ENCODE assay signal across 10 cellular contexts in genomic region chr12:21301-22189, GRCh38. TPM values are rescaled to one million over a fixed set of nuclear protein-coding genes. Genes with fewer than 3 reads are reported as not detected.
DNase-seq lines count a peak whose midpoint lies in the region; ATAC-seq and TF ChIP-seq lines count a peak whose summit lies in the region.
"Had no signal": no experiment of that assay in that cellular context is flagged by ENCODE, and none has a peak within 500 bp of the region (broad histone marks: within the 10 kb centered on the region; RNA-seq: fewer than 3 reads in every experiment).

No MANE protein-coding gene starts in this region.

- H3K4me1 ChIP-seq in lower lobe of right lung (peaks cover 20% of the 10 kb centered on the region), smooth muscle cell (ENCODE audit: low read depth) (no peaks in the 10 kb centered on the region)

- H3K79me2 ChIP-seq in smooth muscle cell (ENCODE audit: low read depth): no peaks in the 10 kb centered on the region

- DNase-seq in CD14-positive monocyte (ENCODE audit: low spot score) (peak; percentile 63), NB4 (ENCODE audit: low read depth) (peak; percentile 47), lower lobe of right lung (peak; percentile 71), NCI-H2227 (lab: John Stamatoyannopoulos, UW; ENCODE audit: unreplicated experiment) (no peak), smooth muscle cell (lab: John Stamatoyannopoulos, UW; ENCODE audit: unreplicated experiment) (no peak), NCI-H1930 (lab: John Stamatoyannopoulos, UW) (no peak)
- DNase-seq: kidney, NCI-H187 treated with DMSO at 0.1 percent for 48 hours had no signal

- no peak overlapping the region for H3K9ac ChIP-seq in smooth muscle cell (ENCODE audit: low read depth)

- no peak overlapping the region for H3K4me2 ChIP-seq in smooth muscle cell

- no peak for TF ChIP-seq POLR2A in NB4 (IDR thresholded peaks at IDR 0.05; ENCODE audit: extremely low read depth, insufficient read length)

- no peak overlapping the region for H2AFZ ChIP-seq in smooth muscle cell (ENCODE audit: low read depth)

- H3K27ac ChIP-seq in lower lobe of right lung (no peak overlapping the region), smooth muscle cell (ENCODE audit: low read depth) (no peak overlapping the region)

- peak overlapping the region; percentile 50 to 81 for H3K4me3 Mint-ChIP-seq in CD14-positive monocyte

- peaks cover 28% of the 10 kb centered on the region for H4K20me1 ChIP-seq in smooth muscle cell (ENCODE audit: low read depth)

- H3K27ac Mint-ChIP-seq in CD14-positive monocyte: peak overlapping the region; percentile 84 to 95 (median 90)

- no peaks in the 10 kb centered on the region for H3K27me3 Mint-ChIP-seq in CD14-positive monocyte (ENCODE audit: low read depth in 3 of 3)

- no peaks in the 10 kb centered on the region for H3K9me3 ChIP-seq in lower lobe of right lung
- no peaks in the 10 kb centered on the region for H3K9me3 ChIP-seq in smooth muscle cell (replicated peaks; ENCODE audit: low read depth)

- 90% methylated on average over 18 of the region's 18 CpGs for WGBS in smooth muscle cell (ENCODE audit: low lambda C conversion rate)

- ATAC-seq in GM19463 (IDR thresholded peaks at IDR 0.05; ENCODE audit: unreplicated experiment) (peak; percentile 58), lower lobe of right lung (peak; percentile 78 to 92), GM18870 (IDR thresholded peaks at IDR 0.05; ENCODE audit: unreplicated experiment) (no peak)

- H3K36me3 ChIP-seq in lower lobe of right lung: peaks cover 42% of the 10 kb centered on the region
- no peaks in the 10 kb centered on the region for H3K36me3 ChIP-seq in smooth muscle cell (ENCODE audit: low read depth)

- H3K4me3 ChIP-seq in NB4 (ENCODE audit: low read depth, low read length) (no peak overlapping the region), lower lobe of right lung (no peak overlapping the region), smooth muscle cell (no peak overlapping the region)

- H3F3A ChIP-seq in smooth muscle cell (ENCODE audit: low read depth): no peaks in the 10 kb centered on the region

- H3K27me3 ChIP-seq in lower lobe of right lung (ENCODE audit: low read depth): no peaks in the 10 kb centered on the region
- no peaks in the 10 kb centered on the region for H3K27me3 ChIP-seq in smooth muscle cell (ENCODE audit: low read depth)

- peaks cover 18 to 33% of the 10 kb centered on the region in 2 donors for H3K36me3 Mint-ChIP-seq in CD14-positive monocyte

- intact Hi-C loops in CD14-positive monocyte (cut with micrococcal nuclease): no loop called here
- intact Hi-C loops in lower lobe of right lung (cut with DNase I): no loop called here

- peaks cover 26% of the 10 kb centered on the region for H3K4me1 Mint-ChIP-seq in CD14-positive monocyte

- no peaks in the 10 kb centered on the region for H3K9me3 Mint-ChIP-seq in CD14-positive monocyte

- no peak for TF ChIP-seq CTCF in CD14-positive monocyte (IDR thresholded peaks at IDR 0.05)
- no peak for TF ChIP-seq CTCF in NB4 (IDR thresholded peaks at IDR 0.05; ENCODE audit: low read depth, low read length)
- TF ChIP-seq CTCF in lower lobe of right lung (IDR thresholded peaks at IDR 0.05): no peak
- TF ChIP-seq CTCF in smooth muscle cell (IDR thresholded peaks at IDR 0.05; ENCODE audit: borderline replicate concordance, insufficient read depth, poor library complexity, severe bottlenecking): no peak

RNA-seq across cellular contexts. Expression of gene IQSEC3, which starts 45.0 kb away (rescaled TPM):
- not detected for polyA plus RNA-seq in CD14-positive monocyte
- 10.7 TPM for total RNA-seq in lower lobe of right lung
- total RNA-seq in smooth muscle cell: 0.72 and 1.2 TPM in 2 replicates
- polyA plus RNA-seq in smooth muscle cell: 1.9 and 2.4 TPM in 2 replicates

Comparison
In these comparisons a context has a peak if more than half of its experiments do, and no peak if none do; other contexts are left out.
1. DNase-seq: peak in CD14-positive monocyte (single experiment), NB4 (single experiment) and lower lobe of right lung (single experiment); none in NCI-H2227 (single experiment), smooth muscle cell (single experiment) and NCI-H1930 (0 of 2).